11 cellular contexts compared by ENCODE assay signal in genomic region chr20:10505320-10506226, GRCh38.
A peak's percentile ranks its signal among the peaks of the same experiment; 100 is the strongest.
DNase-seq lines count a peak whose midpoint lies in the region; FAIRE-seq and TF ChIP-seq lines count a peak whose summit lies in the region.
"Had no signal": no experiment of that assay in that cellular context is flagged by ENCODE, and none has a peak within 500 bp of the region (broad histone marks: within the 10 kb centered on the region; RNA-seq: fewer than 3 reads in every experiment).

No MANE protein-coding gene starts in this region.

- FAIRE-seq in frontal cortex (lab: Jason Lieb, UNC) = no peak
- FAIRE-seq: endothelial cell of umbilical vein, TTC549 had no signal

- H4K12ac ChIP-seq in trophoblast cell (ENCODE audit: low read depth, low read length) = no peak overlapping the region

- H3K9me3 ChIP-seq in trophoblast cell (ENCODE audit: insufficient read depth, low read depth, low read length) = peaks cover 2% of the 10 kb centered on the region

- no peak overlapping the region for H2AFZ ChIP-seq in trophoblast cell (ENCODE audit: insufficient read depth, low read length, poor library complexity)

- no peak overlapping the region for H3K23ac ChIP-seq in trophoblast cell (ENCODE audit: low read length)

- peaks cover 3% of the 10 kb centered on the region for H3K79me1 ChIP-seq in trophoblast cell (ENCODE audit: low read length)

- WGBS in trophoblast cell (ENCODE audit: extremely low coverage, insufficient coverage, insufficient read length) = no CpG with 5 or more reads among the region's 8 CpGs

- no peaks in the 10 kb centered on the region for H3K36me3 ChIP-seq in trophoblast cell (ENCODE audit: control insufficient read depth in 1 of 2, insufficient read depth in 2 of 2, low read length in 2 of 2)

- no peak overlapping the region for H2BK120ac ChIP-seq in trophoblast cell (ENCODE audit: insufficient read depth, low read length, poor library complexity)

- no peak overlapping the region for H2AK5ac ChIP-seq in trophoblast cell (ENCODE audit: low read length)

- H3K14ac ChIP-seq in trophoblast cell (ENCODE audit: low read length) = no peak overlapping the region

- no peak overlapping the region for H3K18ac ChIP-seq in trophoblast cell (ENCODE audit: low read length)

- peaks cover 3 to 17% of the 10 kb centered on the region in 2 experiments for H3K4me1 ChIP-seq in trophoblast cell (ENCODE audit: control insufficient read depth in 1 of 2, insufficient read depth in 2 of 2, low read length in 2 of 2)

- no peak overlapping the region for H3K9ac ChIP-seq in trophoblast cell (ENCODE audit: low read length)

- peak overlapping the region; percentile 6 for H2BK12ac ChIP-seq in trophoblast cell (ENCODE audit: low read length)

- H3K4me2 ChIP-seq in trophoblast cell (ENCODE audit: low read length) = no peak overlapping the region

- H4K91ac ChIP-seq in trophoblast cell (ENCODE audit: low read depth, low read length) = no peak overlapping the region

- H3K4me3 ChIP-seq in fibroblast of villous mesenchyme (ENCODE audit: low read depth, low read length) = no peak overlapping the region
- H3K4me3 ChIP-seq in trophoblast cell (ENCODE audit: low read depth, low read length) = no peak overlapping the region

- no peak overlapping the region for H2BK5ac ChIP-seq in trophoblast cell (ENCODE audit: low read depth, low read length, poor library complexity)

- no peaks in the 10 kb centered on the region for H3K79me2 ChIP-seq in trophoblast cell (ENCODE audit: control insufficient read depth, insufficient read depth, low read length, poor library complexity)

- H3K4ac ChIP-seq in trophoblast cell (ENCODE audit: low read depth, low read length) = no peak overlapping the region

- H4K8ac ChIP-seq in trophoblast cell (ENCODE audit: low read depth, low read length) = no peak overlapping the region

- DNase-seq in SIG-M5 treated with dmso at 0.1 percent for 504 hours (lab: John Stamatoyannopoulos, UW; ENCODE audit: unreplicated experiment) = peak; percentile 89
- DNase-seq in fibroblast of villous mesenchyme (ENCODE audit: low read depth) = peak; percentile 89
- DNase-seq in trophoblast cell = no peak
- DNase-seq in amniotic stem cell (lab: John Stamatoyannopoulos, UW) = no peak
- no peak for DNase-seq in frontal cortex (ENCODE audit: low spot score in 2 of 2)
- no peak for DNase-seq in NCI-H1417 treated with DMSO at 0.1 percent for 48 hours (lab: John Stamatoyannopoulos, UW)
- DNase-seq in cerebellar nuclear complex (lab: John Stamatoyannopoulos, UW) = no peak
- DNase-seq: activated gamma-delta T cell had no signal

- H3K27ac ChIP-seq in C4-2B = peak overlapping the region; percentile 35; the same call in 1 of the 2 replicates
- no peak overlapping the region for H3K27ac ChIP-seq in trophoblast cell (ENCODE audit: low read depth, low read length)

- TF ChIP-seq CTCF in C4-2B (conservative IDR thresholded peaks at IDR 0.05) (no peak), fibroblast of villous mesenchyme (IDR thresholded peaks at IDR 0.05; ENCODE audit: insufficient read depth, low read depth, low read length) (no peak)

- no peaks in the 10 kb centered on the region for H3K27me3 ChIP-seq in trophoblast cell (ENCODE audit: insufficient read depth, low read length)

Comparison
In these comparisons a context has a peak if more than half of its experiments do, and no peak if none do; other contexts are left out.
1. DNase-seq: peak in SIG-M5 treated with dmso at 0.1 percent for 504 hours (single experiment) and fibroblast of villous mesenchyme (single experiment); none in trophoblast cell (0 of 2), amniotic stem cell (single experiment), frontal cortex (0 of 2), NCI-H1417 treated with DMSO at 0.1 percent for 48 hours (single experiment) and cerebellar nuclear complex (0 of 2).